In genomic region chr10:86991362-86991761, GRCh38 we compare ENCODE assay signal across 22 cellular contexts. TPM values are rescaled to one million over a fixed set of nuclear protein-coding genes. Genes with fewer than 3 reads are reported as not detected.
"Had no signal": no experiment of that assay in that cellular context is flagged by ENCODE, and none has a peak within 500 bp of the region (broad histone marks: within the 10 kb centered on the region; RNA-seq: fewer than 3 reads in every experiment).

No MANE protein-coding gene starts in this region.

RNA-seq across cellular contexts. Expression of gene ADIRF, which starts 23.1 kb away (rescaled TPM):
- total RNA-seq: activated CD4-positive, alpha-beta memory T cell treated with anti-CD3 and anti-CD28 coated beads for 36 hours; activated CD4-positive, alpha-beta T cell treated with anti-CD3 and anti-CD28 coated beads, Interleukin-2, amount 10 ng/mL, durations not matched to agents 24 days and 14 days; activated CD8-positive, alpha-beta memory T cell treated with anti-CD3 and anti-CD28 coated beads for 36 hours; activated CD8-positive, alpha-beta T cell treated with anti-CD3 and anti-CD28 coated beads for 36 hours; activated naive CD4-positive, alpha-beta T cell treated with anti-CD3 and anti-CD28 coated beads for 36 hours; activated naive CD4-positive, alpha-beta T cell treated with anti-CD3 and anti-CD28 coated beads, Interleukin-2, amount 50 U/mL, for 72 hours; activated naive CD8-positive, alpha-beta T cell treated with anti-CD3 and anti-CD28 coated beads for 36 hours; activated T-cell treated with anti-CD3 and anti-CD28 coated beads, Interleukin-2, amount 50 U/mL, for 72 hours; activated T-helper 1 cell treated with anti-CD3 and anti-CD28 coated beads, Interleukin-12 subunit alpha, Interleukin-12 subunit beta, Interleukin-2, Interleukin-4 antibody, amounts not matched to agents 30 ng/mL and 10 ng/mL and 1 ng/mL, durations not matched to agents 14 hours and 24 hours and 36 hours; activated T-helper 17 cell treated with anti-CD3 and anti-CD28 coated beads, Interleukin-2, amount 50 U/mL, for 72 hours; astrocyte; T-helper 1 cell treated with Interleukin-12 subunit alpha and Interleukin-12 subunit beta and Interleukin-4 antibody, amounts not matched to agents 30 ng/mL and 1 ng/mL, for 36 hours; T-helper 2 cell treated with Interferon-gamma antibody and Interleukin-4, amounts not matched to agents 100 ng/mL and 5 ng/mL, for 36 hours had no signal

RNA-seq across cellular contexts. Expression of gene FAM25A, which starts 28.7 kb away (rescaled TPM):
- total RNA-seq: activated B cell treated with CpG ODN at 0.5 μM for 24 hours; activated CD4-positive, alpha-beta memory T cell treated with anti-CD3 and anti-CD28 coated beads for 36 hours; activated CD4-positive, alpha-beta T cell treated with anti-CD3 and anti-CD28 coated beads, Interleukin-2, amount 10 ng/mL, durations not matched to agents 24 days and 14 days; activated CD8-positive, alpha-beta memory T cell treated with anti-CD3 and anti-CD28 coated beads for 36 hours; activated CD8-positive, alpha-beta T cell treated with anti-CD3 and anti-CD28 coated beads for 36 hours; activated naive CD4-positive, alpha-beta T cell treated with anti-CD3 and anti-CD28 coated beads for 36 hours; activated naive CD4-positive, alpha-beta T cell treated with anti-CD3 and anti-CD28 coated beads, Interleukin-2, amount 50 U/mL, for 72 hours; activated naive CD8-positive, alpha-beta T cell treated with anti-CD3 and anti-CD28 coated beads for 36 hours; activated T-cell treated with anti-CD3 and anti-CD28 coated beads, Interleukin-2, amount 50 U/mL, for 4 hours; activated T-cell treated with anti-CD3 and anti-CD28 coated beads, Interleukin-2, amount 50 U/mL, for 72 hours; activated T-helper 1 cell treated with anti-CD3 and anti-CD28 coated beads, Interleukin-12 subunit alpha, Interleukin-12 subunit beta, Interleukin-2, Interleukin-4 antibody, amounts not matched to agents 30 ng/mL and 10 ng/mL and 1 ng/mL, durations not matched to agents 14 hours and 24 hours and 36 hours; activated T-helper 17 cell treated with anti-CD3 and anti-CD28 coated beads, Interleukin-2, amount 50 U/mL, for 72 hours; aorta; astrocyte; body of pancreas; breast epithelium; cardiac septum; cerebellum; T-cell; T-helper 1 cell treated with Interleukin-12 subunit alpha and Interleukin-12 subunit beta and Interleukin-4 antibody, amounts not matched to agents 30 ng/mL and 1 ng/mL, for 36 hours; T-helper 17 cell; T-helper 2 cell treated with Interferon-gamma antibody and Interleukin-4, amounts not matched to agents 100 ng/mL and 5 ng/mL, for 36 hours had no signal
- polyA plus RNA-seq: aorta had no signal

RNA-seq across cellular contexts. Expression of gene SNCG, which starts 33.0 kb away (rescaled TPM):
- total RNA-seq: activated B cell treated with CpG ODN at 0.5 μM for 24 hours; activated CD4-positive, alpha-beta memory T cell treated with anti-CD3 and anti-CD28 coated beads for 36 hours; activated CD8-positive, alpha-beta memory T cell treated with anti-CD3 and anti-CD28 coated beads for 36 hours; activated CD8-positive, alpha-beta T cell treated with anti-CD3 and anti-CD28 coated beads for 36 hours; activated naive CD8-positive, alpha-beta T cell treated with anti-CD3 and anti-CD28 coated beads for 36 hours; activated T-cell treated with anti-CD3 and anti-CD28 coated beads, Interleukin-2, amount 50 U/mL, for 72 hours; activated T-helper 17 cell treated with anti-CD3 and anti-CD28 coated beads, Interleukin-2, amount 50 U/mL, for 72 hours; T-helper 17 cell; T-helper 2 cell treated with Interferon-gamma antibody and Interleukin-4, amounts not matched to agents 100 ng/mL and 5 ng/mL, for 36 hours had no signal

RNA-seq across cellular contexts. Expression of gene MMRN2, which starts 33.9 kb away (rescaled TPM):
- total RNA-seq: activated CD4-positive, alpha-beta memory T cell treated with anti-CD3 and anti-CD28 coated beads for 36 hours; activated CD4-positive, alpha-beta T cell treated with anti-CD3 and anti-CD28 coated beads, Interleukin-2, amount 10 ng/mL, durations not matched to agents 24 days and 14 days; activated CD8-positive, alpha-beta memory T cell treated with anti-CD3 and anti-CD28 coated beads for 36 hours; activated CD8-positive, alpha-beta T cell treated with anti-CD3 and anti-CD28 coated beads for 36 hours; activated naive CD4-positive, alpha-beta T cell treated with anti-CD3 and anti-CD28 coated beads for 36 hours; activated naive CD4-positive, alpha-beta T cell treated with anti-CD3 and anti-CD28 coated beads, Interleukin-2, amount 50 U/mL, for 72 hours; activated naive CD8-positive, alpha-beta T cell treated with anti-CD3 and anti-CD28 coated beads for 36 hours; activated T-helper 1 cell treated with anti-CD3 and anti-CD28 coated beads, Interleukin-12 subunit alpha, Interleukin-12 subunit beta, Interleukin-2, Interleukin-4 antibody, amounts not matched to agents 30 ng/mL and 10 ng/mL and 1 ng/mL, durations not matched to agents 14 hours and 24 hours and 36 hours; T-helper 1 cell treated with Interleukin-12 subunit alpha and Interleukin-12 subunit beta and Interleukin-4 antibody, amounts not matched to agents 30 ng/mL and 1 ng/mL, for 36 hours; T-helper 2 cell treated with Interferon-gamma antibody and Interleukin-4, amounts not matched to agents 100 ng/mL and 5 ng/mL, for 36 hours had no signal
